In the genomic region with DNA sequence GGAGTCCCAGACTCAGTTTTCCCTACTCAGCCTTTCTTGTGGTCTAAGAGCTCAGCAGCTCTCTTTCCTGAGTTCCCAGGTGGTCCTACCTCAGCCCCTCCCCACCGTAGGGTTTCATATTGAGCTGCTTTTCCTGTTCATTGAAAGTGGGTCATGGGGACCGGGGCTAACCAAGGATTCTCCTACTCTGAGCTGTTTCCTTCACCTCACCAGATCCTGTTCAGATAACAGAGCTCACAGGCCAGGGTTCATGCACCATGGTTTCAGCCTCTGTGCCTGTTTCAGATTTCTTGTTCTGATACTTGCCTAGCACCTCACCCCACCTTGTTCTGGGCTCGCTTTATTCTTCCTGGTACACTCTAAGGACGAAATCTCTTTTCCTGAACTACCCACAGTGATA, we compare ENCODE assay signal across 14 cellular contexts.
"Had no signal": no experiment of that assay in that cellular context is flagged by ENCODE, and none has a peak within 500 bp of the region (broad histone marks: within the 10 kb centered on the region; RNA-seq: fewer than 3 reads in every experiment).

No MANE protein-coding gene starts in this region.

- H3K4me1 ChIP-seq: thyroid gland had no signal

- H3K27ac Mint-ChIP-seq: activated naive CD4-positive, alpha-beta T cell treated with anti-CD3 and anti-CD28 coated beads for 36 hours had no signal

- H3K27ac ChIP-seq: cardiac muscle cell, dorsolateral prefrontal cortex, ovary, thyroid gland had no signal

- DNase-seq: activated CD4-positive, alpha-beta T cell treated with anti-CD3 and anti-CD28 coated beads, Interleukin-2, amount 50 U/mL, for 4 hours; activated CD8-positive, alpha-beta memory T cell treated with anti-CD3 and anti-CD28 coated beads, Interleukin-2, amount 50 U/mL, for 48 hours; activated naive CD4-positive, alpha-beta T cell treated with anti-CD3 and anti-CD28 coated beads for 36 hours; dorsolateral prefrontal cortex; islet precursor cell; naive B cell; ovary; stimulated activated CD4-positive, alpha-beta T cell treated with anti-CD3 and anti-CD28 coated beads, Interleukin-1b, Interleukin-23, amount 100 ng/mL, for 48 hours; SW 1271; T1000; thyroid gland had no signal

- H3K4me3 Mint-ChIP-seq: activated naive CD4-positive, alpha-beta T cell treated with anti-CD3 and anti-CD28 coated beads for 36 hours had no signal

- ATAC-seq: esophagus mucosa had no signal

- H3K9me3 Mint-ChIP-seq: activated naive CD4-positive, alpha-beta T cell treated with anti-CD3 and anti-CD28 coated beads for 36 hours; naive B cell had no signal

- H3K27me3 Mint-ChIP-seq: naive B cell had no signal

- H3K9me3 ChIP-seq: ovary, thyroid gland had no signal

- H3K4me3 ChIP-seq: cardiac muscle cell, dorsolateral prefrontal cortex, lung, ovary, thyroid gland had no signal

- H3K36me3 ChIP-seq: ovary had no signal

- H3K27me3 ChIP-seq: cardiac muscle cell, dorsolateral prefrontal cortex, ovary, thyroid gland had no signal
